ENCODE assay signal across 18 cellular contexts in the genomic region with DNA sequence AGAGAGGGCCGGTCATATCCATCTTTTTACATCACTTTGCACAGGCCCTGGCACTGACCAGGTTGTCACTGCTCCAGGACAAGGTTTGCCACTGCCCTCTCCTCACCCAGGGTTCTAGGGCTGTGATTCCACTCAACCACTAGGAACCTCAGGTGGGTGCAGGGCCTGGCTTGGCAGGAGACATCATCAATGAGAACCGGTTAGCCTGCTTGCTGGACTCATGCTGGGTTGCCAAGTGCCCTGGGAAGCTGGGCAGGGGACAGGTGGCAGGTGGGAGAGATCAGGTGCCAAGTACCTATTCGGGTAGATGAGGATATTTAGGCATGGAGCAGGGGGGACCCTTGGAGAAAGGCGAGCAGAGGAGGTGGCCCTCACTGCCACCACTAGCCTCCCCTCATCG. TPM values are rescaled to one million over a fixed set of nuclear protein-coding genes. Genes with fewer than 3 reads are reported as not detected.
DNase-seq lines count a peak whose midpoint lies in the region; ATAC-seq, FAIRE-seq and TF ChIP-seq lines count a peak whose summit lies in the region.
"Had no signal": no experiment of that assay in that cellular context is flagged by ENCODE, and none has a peak within 500 bp of the region (broad histone marks: within the 10 kb centered on the region; RNA-seq: fewer than 3 reads in every experiment).

No MANE protein-coding gene starts in this region.

- H3K27me3 ChIP-seq in neural progenitor cell (no peaks in the 10 kb centered on the region), brain microvascular endothelial cell (replicated peaks) (peaks cover 13% of the 10 kb centered on the region), HepG2 (ENCODE audit: control insufficient read depth in 1 of 2, insufficient read depth in 2 of 2, low read length in 2 of 2) (peaks cover 0 to 7% of the 10 kb centered on the region in 2 experiments; a peak in 1 of 5 replicates)
- H3K27me3 ChIP-seq: SJCRH30 had no signal

- peaks cover 21% of the 10 kb centered on the region for H3K4me1 Mint-ChIP-seq in neural progenitor cell

- H3K9ac ChIP-seq in neural progenitor cell (no peak overlapping the region), HepG2 (ENCODE audit: insufficient read depth, low read depth, low read length) (no peak overlapping the region)

- TF ChIP-seq RAD21 in HepG2 (CRISPR knock-in tag; IDR thresholded peaks at IDR 0.05), result no peak

- peak; percentile 61 for DNase-seq in DMS153 treated with DMSO at 0.1 percent for 48 hours (lab: John Stamatoyannopoulos, UW; ENCODE audit: unreplicated experiment)
- peak; percentile 39 for DNase-seq in NCI-H1105 (lab: John Stamatoyannopoulos, UW)
- peak; percentile 46 for DNase-seq in NCI-H69 (lab: John Stamatoyannopoulos, UW)
- DNase-seq in neural progenitor cell (ENCODE audit: low spot score), result no peak
- no peak for DNase-seq in brain microvascular endothelial cell
- no peak for DNase-seq in stimulated activated naive CD8-positive, alpha-beta T cell treated with anti-CD3 and anti-CD28 coated beads, Interleukin-15, Interleukin-2, amounts not matched to agents 100 U/mL and 50 U/mL, for 24 hours
- no peak for DNase-seq in HepG2 (ENCODE audit: low spot score)
- DNase-seq in NOMO-1 (lab: John Stamatoyannopoulos, UW; ENCODE audit: unreplicated experiment in 2 of 2), result no peak
- DNase-seq: activated CD8-positive, alpha-beta T cell treated with anti-CD3 and anti-CD28 coated beads for 36 hours; amygdala; immature natural killer cell; retina; SJCRH30; stimulated activated CD4-positive, alpha-beta T cell treated with anti-CD3 and anti-CD28 coated beads, Interleukin-15, amount 100 ng/mL, for 24 hours had no signal

- no peak overlapping the region for H3K4me3 ChIP-seq in neural progenitor cell
- H3K4me3 ChIP-seq in brain microvascular endothelial cell (ENCODE audit: low read depth, low read length), result no peak overlapping the region
- H3K4me3 ChIP-seq in HepG2 (replicated peaks in 1 of 3; ENCODE audit: insufficient read depth in 1 of 3, low read depth in 2 of 3, low read length in 3 of 3), result no peak overlapping the region
- H3K4me3 ChIP-seq: SJCRH30 had no signal

- no peak for TF ChIP-seq POLR2A in HepG2 (IDR thresholded peaks at IDR 0.05; ENCODE audit: insufficient read depth in 1 of 2, low read depth in 2 of 2, low read length in 2 of 2)

- no peak overlapping the region for H3K4me2 ChIP-seq in neural progenitor cell
- no peak overlapping the region for H3K4me2 ChIP-seq in HepG2 (ENCODE audit: low read depth, low read length)

- POLR2A ChIA-PET in HepG2 (lab: Yijun Ruan, JAX), result no interaction called here

- peaks cover 39% of the 10 kb centered on the region for H3F3A ChIP-seq in neural progenitor cell (ENCODE audit: low read depth)

- 46% methylated on average over 5 of the region's 5 CpGs for WGBS in HepG2 (ENCODE audit: low lambda C conversion rate)

- H3K27me3 Mint-ChIP-seq in neural progenitor cell (ENCODE audit: insufficient read depth, low read depth), result peaks cover 14% of the 10 kb centered on the region
- H3K27me3 Mint-ChIP-seq: activated CD8-positive, alpha-beta T cell treated with anti-CD3 and anti-CD28 coated beads for 36 hours; activated T-helper 17 cell treated with anti-CD3 and anti-CD28 coated beads, Interleukin-2, amount 50 U/mL, for 72 hours; natural killer cell treated with Interleukin-12 subunit alpha and Interleukin-12 subunit beta and Interleukin-15 and Interleukin-18, amount 100 ng/mL, for 72 hours had no signal

- no peaks in the 10 kb centered on the region for H3K36me3 Mint-ChIP-seq in neural progenitor cell
- H3K36me3 Mint-ChIP-seq: immature natural killer cell; natural killer cell treated with Interleukin-12 subunit alpha and Interleukin-12 subunit beta and Interleukin-15 and Interleukin-18, amount 100 ng/mL, for 72 hours had no signal

- in situ Hi-C loops in brain microvascular endothelial cell (cut with HindIII; ENCODE audit: low pct_ligation_motif_present, low sequenced_read_pairs), result no loop called here
- in situ Hi-C loops in HepG2 (cut with HindIII; ENCODE audit: extremely low pct_ligation_motif_present, low pct_unique_long_range_greater_than_20kb), result no loop called here

- no peaks in the 10 kb centered on the region for H3K9me3 Mint-ChIP-seq in neural progenitor cell
- H3K9me3 Mint-ChIP-seq: activated CD8-positive, alpha-beta T cell treated with anti-CD3 and anti-CD28 coated beads for 36 hours; activated T-helper 17 cell treated with anti-CD3 and anti-CD28 coated beads, Interleukin-2, amount 50 U/mL, for 72 hours; immature natural killer cell; natural killer cell treated with Interleukin-12 subunit alpha and Interleukin-12 subunit beta and Interleukin-15 and Interleukin-18, amount 100 ng/mL, for 72 hours had no signal

- peak overlapping the region; percentile 57 for H3K27ac Mint-ChIP-seq in neural progenitor cell
- H3K27ac Mint-ChIP-seq: activated CD8-positive, alpha-beta T cell treated with anti-CD3 and anti-CD28 coated beads for 36 hours; activated T-helper 17 cell treated with anti-CD3 and anti-CD28 coated beads, Interleukin-2, amount 50 U/mL, for 72 hours; immature natural killer cell; natural killer cell treated with Interleukin-12 subunit alpha and Interleukin-12 subunit beta and Interleukin-15 and Interleukin-18, amount 100 ng/mL, for 72 hours had no signal

- no peak for ATAC-seq in stimulated activated naive CD8-positive, alpha-beta T cell treated with anti-CD3 and anti-CD28 coated beads, Interleukin-15, Interleukin-2, amounts not matched to agents 100 U/mL and 50 U/mL, for 24 hours
- no peak for ATAC-seq in HepG2
- ATAC-seq: activated CD8-positive, alpha-beta T cell treated with anti-CD3 and anti-CD28 coated beads for 36 hours; activated T-helper 17 cell treated with anti-CD3 and anti-CD28 coated beads, Interleukin-2, amount 50 U/mL, for 72 hours; natural killer cell treated with Interleukin-12 subunit alpha and Interleukin-12 subunit beta and Interleukin-15 and Interleukin-18, amount 100 ng/mL, for 72 hours had no signal

- H4K20me1 ChIP-seq in neural progenitor cell (ENCODE audit: low read depth) (peaks cover under 1% of the 10 kb centered on the region), HepG2 (ENCODE audit: insufficient read depth, low read length) (peaks cover 1% of the 10 kb centered on the region; the same call in 1 of the 2 replicates)

- TF ChIP-seq EP300 in HepG2 (IDR thresholded peaks at IDR 0.05; ENCODE audit: low read depth in 2 of 2, low read length in 2 of 2) (no peak), HepG2 (CRISPR knock-in tag; IDR thresholded peaks at IDR 0.05; ENCODE audit: borderline replicate concordance) (no peak)

- intact Hi-C loops in HepG2 (cut with micrococcal nuclease; ENCODE audit: unreplicated experiment), result no loop called here

- BruUV-seq in HepG2 (replicated peaks; lab: Mats Ljungman, UMichigan), result no TSS peak

- TF ChIP-seq CTCF in neural progenitor cell (IDR thresholded peaks at IDR 0.05) (no peak), brain microvascular endothelial cell (IDR thresholded peaks at IDR 0.05; ENCODE audit: low read depth, low read length, missing control alignments) (no peak), HepG2 (CRISPR knock-in tag; IDR thresholded peaks at IDR 0.05) (no peak)

- H3K36me3 ChIP-seq in neural progenitor cell (no peaks in the 10 kb centered on the region), brain microvascular endothelial cell (replicated peaks) (no peaks in the 10 kb centered on the region), HepG2 (replicated peaks in 1 of 2; ENCODE audit: control insufficient read depth in 1 of 2, insufficient read depth in 2 of 2, low read length in 2 of 2) (no peaks in the 10 kb centered on the region)
- H3K36me3 ChIP-seq: SJCRH30 had no signal

- peaks cover 7% of the 10 kb centered on the region for H3K79me2 ChIP-seq in neural progenitor cell (ENCODE audit: low read depth)
- peaks cover 4% of the 10 kb centered on the region for H3K79me2 ChIP-seq in HepG2 (ENCODE audit: insufficient read depth, low read length)

- H2AFZ ChIP-seq in neural progenitor cell (replicated peaks) (no peak overlapping the region), HepG2 (ENCODE audit: low read length) (no peak overlapping the region)

- CTCF ChIA-PET in HepG2 (lab: Yijun Ruan, JAX; ENCODE audit: low intra/inter-chr PET ratio, low total read pairs), result no interaction called here

- H3K4me3 Mint-ChIP-seq in neural progenitor cell, result peak overlapping the region; percentile 52
- H3K4me3 Mint-ChIP-seq: activated CD8-positive, alpha-beta T cell treated with anti-CD3 and anti-CD28 coated beads for 36 hours; activated T-helper 17 cell treated with anti-CD3 and anti-CD28 coated beads, Interleukin-2, amount 50 U/mL, for 72 hours; natural killer cell treated with Interleukin-12 subunit alpha and Interleukin-12 subunit beta and Interleukin-15 and Interleukin-18, amount 100 ng/mL, for 72 hours had no signal

- no peak for FAIRE-seq in HepG2 (lab: Jason Lieb, UNC)
- FAIRE-seq: GM18507 had no signal

- H3K9me3 ChIP-seq in neural progenitor cell (ENCODE audit: low read depth), result no peaks in the 10 kb centered on the region
- H3K9me3 ChIP-seq in HepG2 (ENCODE audit: low read length), result no peaks in the 10 kb centered on the region
- H3K9me3 ChIP-seq: SJCRH30 had no signal

- H3K4me1 ChIP-seq in neural progenitor cell (peaks cover 17% of the 10 kb centered on the region), HepG2 (ENCODE audit: insufficient read depth, low read length) (peaks cover 50% of the 10 kb centered on the region)

- H3K27ac ChIP-seq in neural progenitor cell (no peak overlapping the region), brain microvascular endothelial cell (no peak overlapping the region), HepG2 (ENCODE audit: extremely low read length, insufficient read depth, low read length) (no peak overlapping the region)
- H3K27ac ChIP-seq: SJCRH30 had no signal

RNA-seq across cellular contexts. Expression of a gene that starts 4.2 kb away (rescaled TPM):
- total RNA-seq in neural progenitor cell (ENCODE audit: low replicate concordance) (34.1 and 76.0 TPM in 2 replicates), HepG2 (2016; rRNA removed; fragmentation: Illumina TruSeq; extraction: Trizol) (47.4 and 83.5 TPM in 2 replicates)
- total RNA-seq in HepG2 (2016; cell fraction: cytosol; rRNA removed; fragmentation: Illumina TruSeq; extraction: Trizol; ENCODE audit: low read depth), result 54.7 and 67.0 TPM in 2 replicates
- total RNA-seq in HepG2 (2016; cell fraction: insoluble cytoplasmic fraction; rRNA removed; fragmentation: Illumina TruSeq; extraction: Trizol), result 42.9 and 82.5 TPM in 2 replicates
- total RNA-seq in HepG2 (2016; cell fraction: membrane; rRNA removed; fragmentation: Illumina TruSeq; extraction: Trizol), result 68.0 and 79.4 TPM in 2 replicates
- 76.2 and 78.4 TPM in 2 replicates for total RNA-seq in HepG2 (2016; cell fraction: nucleus; rRNA removed; fragmentation: Illumina TruSeq; extraction: Trizol)
- 74.7 and 97.6 TPM in 2 replicates for polyA plus RNA-seq in HepG2 (2011; rRNA removed)
- 78.3 and 82.4 TPM in 2 replicates for polyA plus RNA-seq in HepG2 (2011; cell fraction: cytosol; rRNA removed)
- 83.2 and 92.3 TPM in 2 replicates for polyA plus RNA-seq in HepG2 (2011; cell fraction: nucleus; rRNA removed)
- 34.1 and 40.8 TPM in 2 replicates for polyA plus RNA-seq in HepG2 (2012)
- 47.5 and 59.8 TPM in 2 replicates for polyA plus RNA-seq in HepG2 (2016; cell fraction: cytosol; fragmentation: Illumina TruSeq; extraction: Trizol; ENCODE audit: low read depth)
- polyA plus RNA-seq in HepG2 (2016; cell fraction: insoluble cytoplasmic fraction; fragmentation: Illumina TruSeq; extraction: Trizol; ENCODE audit: low read depth), result 44.2 and 45.5 TPM in 2 replicates
- 53.9 and 57.1 TPM in 2 replicates for polyA plus RNA-seq in HepG2 (2016; cell fraction: membrane; fragmentation: Illumina TruSeq; extraction: Trizol; ENCODE audit: low read depth)
- polyA plus RNA-seq in HepG2 (2016; cell fraction: nucleus; fragmentation: Illumina TruSeq; extraction: Trizol; ENCODE audit: insufficient read depth, low read depth), result 122 and 128 TPM in 2 replicates
- polyA minus RNA-seq in HepG2 (2011; rRNA and poly(A)+ RNA removed; ENCODE audit: low replicate concordance), result 0.19 and 131 TPM in 2 replicates
- polyA minus RNA-seq in HepG2 (2011; cell fraction: cytosol; rRNA and poly(A)+ RNA removed), result 24.3 and 31.5 TPM in 2 replicates
- 20.2 and 23.6 TPM in 2 replicates for polyA minus RNA-seq in HepG2 (2011; cell fraction: nucleus; rRNA and poly(A)+ RNA removed)

RNA-seq across cellular contexts. Expression of a gene that starts 55.6 kb away (rescaled TPM):
- 23.0 and 33.0 TPM in 2 replicates for total RNA-seq in neural progenitor cell (ENCODE audit: low replicate concordance)
- 0.20 TPM in 1 of 2 replicates, not detected in the other for total RNA-seq in HepG2 (2016; rRNA removed; fragmentation: Illumina TruSeq; extraction: Trizol)
- total RNA-seq in HepG2 (2016; cell fraction: cytosol; rRNA removed; fragmentation: Illumina TruSeq; extraction: Trizol; ENCODE audit: low read depth), result not detected in 2 replicates
- 0.22 TPM in 1 of 2 replicates, not detected in the other for total RNA-seq in HepG2 (2016; cell fraction: insoluble cytoplasmic fraction; rRNA removed; fragmentation: Illumina TruSeq; extraction: Trizol)
- total RNA-seq in HepG2 (2016; cell fraction: membrane; rRNA removed; fragmentation: Illumina TruSeq; extraction: Trizol), result not detected in 2 replicates
- not detected in 2 replicates for total RNA-seq in HepG2 (2016; cell fraction: nucleus; rRNA removed; fragmentation: Illumina TruSeq; extraction: Trizol)
- 1.3 and 2.4 TPM in 2 replicates for polyA plus RNA-seq in HepG2 (2011; rRNA removed)
- 0.23 and 0.86 TPM in 2 replicates for polyA plus RNA-seq in HepG2 (2011; cell fraction: cytosol; rRNA removed)
- polyA plus RNA-seq in HepG2 (2011; cell fraction: nucleus; rRNA removed), result 9.1 and 12.7 TPM in 2 replicates
- 0.59 and 1.1 TPM in 2 replicates for polyA plus RNA-seq in HepG2 (2012)
- not detected in 2 replicates for polyA plus RNA-seq in HepG2 (2016; cell fraction: cytosol; fragmentation: Illumina TruSeq; extraction: Trizol; ENCODE audit: low read depth)
- polyA plus RNA-seq in HepG2 (2016; cell fraction: insoluble cytoplasmic fraction; fragmentation: Illumina TruSeq; extraction: Trizol; ENCODE audit: low read depth), result not detected in 2 replicates
- polyA plus RNA-seq in HepG2 (2016; cell fraction: membrane; fragmentation: Illumina TruSeq; extraction: Trizol; ENCODE audit: low read depth), result not detected in 2 replicates
- polyA plus RNA-seq in HepG2 (2016; cell fraction: nucleus; fragmentation: Illumina TruSeq; extraction: Trizol; ENCODE audit: insufficient read depth, low read depth), result 0.04 TPM in 1 of 2 replicates, not detected in the other
- 0.05 and 0.24 TPM in 2 replicates for polyA minus RNA-seq in HepG2 (2011; rRNA and poly(A)+ RNA removed; ENCODE audit: low replicate concordance)
- polyA minus RNA-seq in HepG2 (2011; cell fraction: cytosol; rRNA and poly(A)+ RNA removed), result 1.1 TPM in 1 of 2 replicates, not detected in the other
- 0.64 and 2.5 TPM in 2 replicates for polyA minus RNA-seq in HepG2 (2011; cell fraction: nucleus; rRNA and poly(A)+ RNA removed)
- total RNA-seq: lung microvascular endothelial cell; natural killer cell treated with Interleukin-12 subunit alpha and Interleukin-12 subunit beta and Interleukin-15 and Interleukin-18, amount 100 ng/mL, for 72 hours had no signal
- polyA plus RNA-seq: immature natural killer cell had no signal

Comparison
In these comparisons a context has a peak if more than half of its experiments do, and no peak if none do; other contexts are left out.
1. DNase-seq: peak in DMS153 treated with DMSO at 0.1 percent for 48 hours (single experiment), NCI-H1105 (single experiment) and NCI-H69 (single experiment); none in neural progenitor cell (single experiment), brain microvascular endothelial cell (single experiment), stimulated activated naive CD8-positive, alpha-beta T cell treated with anti-CD3 and anti-CD28 coated beads, Interleukin-15, Interleukin-2, amounts not matched to agents 100 U/mL and 50 U/mL, for 24 hours (single experiment), HepG2 (single experiment) and NOMO-1 (0 of 2).
2. RNA of a gene that starts 55.6 kb away (total RNA-seq): 23.0 to 33.0 TPM in neural progenitor cell; 0.20 to 0.22 TPM in HepG2; every median in the first group is over 10 times any median in the second.